ENCODE assay signal across 11 cellular contexts in the genomic region with DNA sequence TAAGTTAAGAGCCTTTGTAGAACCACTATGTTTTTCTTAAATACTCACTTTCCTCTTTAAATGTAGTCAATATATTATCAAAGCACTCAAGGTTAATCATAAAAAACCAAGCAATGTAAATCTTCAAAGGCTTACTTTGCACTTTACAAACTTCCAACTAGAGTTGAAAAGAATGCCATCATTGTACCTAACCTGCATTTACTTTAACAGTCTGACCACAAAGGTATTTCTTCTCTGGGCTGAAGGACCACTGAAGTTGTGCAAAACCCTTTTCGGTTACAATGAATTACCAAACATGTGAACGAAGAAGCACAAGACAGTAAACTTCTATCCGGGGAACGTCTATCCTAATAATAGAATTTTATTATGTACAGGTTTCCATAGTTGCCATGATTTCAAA. TPM values are rescaled to one million over a fixed set of nuclear protein-coding genes. Genes with fewer than 3 reads are reported as not detected.
DNase-seq lines count a peak whose midpoint lies in the region; FAIRE-seq and TF ChIP-seq lines count a peak whose summit lies in the region.
"Had no signal": no experiment of that assay in that cellular context is flagged by ENCODE, and none has a peak within 500 bp of the region (broad histone marks: within the 10 kb centered on the region; RNA-seq: fewer than 3 reads in every experiment).

No MANE protein-coding gene starts in this region.

- POLR2A ChIA-PET in endothelial cell of umbilical vein (lab: Charles Lee) = interaction anchor here (6.4 kb wide), 1 partner anchor 152 kb away, joined by 64 read pairs; a partner anchor contains a TSS

- no TSS peak for BruUV-seq in endothelial cell of umbilical vein (replicated peaks; lab: Mats Ljungman, UMichigan)

- peak overlapping the region; percentile 95 for H3K4me2 ChIP-seq in endothelial cell of umbilical vein (ENCODE audit: insufficient read depth, low read length)

- H3K9me3 ChIP-seq in Peyer's patch (no peaks in the 10 kb centered on the region), endothelial cell of umbilical vein (replicated peaks; ENCODE audit: control insufficient read depth, insufficient read depth, low read length) (no peaks in the 10 kb centered on the region)

- H3K27ac ChIP-seq in Peyer's patch (peak overlapping the region in 3 of 4 donors; percentile 19 to 99 (median 89)), endothelial cell of umbilical vein (ENCODE audit: insufficient read depth, low read depth, low read length) (no peak overlapping the region), rectal smooth muscle tissue (ENCODE audit: low read depth, low read length) (peak overlapping the region; percentile 61)
- H3K27ac ChIP-seq: WERI-Rb-1 had no signal

- H3K79me2 ChIP-seq in endothelial cell of umbilical vein (ENCODE audit: control insufficient read depth, insufficient read depth, low read length) = peaks cover 76% of the 10 kb centered on the region

- H2AFZ ChIP-seq in endothelial cell of umbilical vein (ENCODE audit: low read depth, low read length) = no peak overlapping the region

- intact Hi-C loops in endothelial cell of umbilical vein (cut with micrococcal nuclease) = no loop called here

- peaks cover 18% of the 10 kb centered on the region for H4K20me1 ChIP-seq in endothelial cell of umbilical vein (replicated peaks; ENCODE audit: control insufficient read depth, extremely low read depth, insufficient read depth, low read length)

- CTCF ChIA-PET in endothelial cell of umbilical vein (lab: Charles Lee) = interaction anchor here (6.9 kb wide), 1 partner anchor 18 kb away, joined by 39 read pairs; no protein-coding TSS in a partner anchor

- peak overlapping the region; percentile 55 for H3K4me3 ChIP-seq in HFF-Myc (replicated peaks; ENCODE audit: low read depth, low read length)
- peak overlapping the region in 2 of 4 donors; percentile 92 to 96 for H3K4me3 ChIP-seq in Peyer's patch
- peak overlapping the region in 1 of 3 experiments; percentile 99 for H3K4me3 ChIP-seq in endothelial cell of umbilical vein (replicated peaks in 1 of 3; ENCODE audit: insufficient read depth in 1 of 3, low read depth in 1 of 3, low read length in 3 of 3)
- H3K4me3 ChIP-seq in rectal smooth muscle tissue (ENCODE audit: low read length) = peak overlapping the region; percentile 13

- peaks cover 0 to 17% (median 6%) of the 10 kb centered on the region in 4 donors for H3K4me1 ChIP-seq in Peyer's patch
- peaks cover 23% of the 10 kb centered on the region for H3K4me1 ChIP-seq in endothelial cell of umbilical vein (ENCODE audit: control insufficient read depth, extremely low read depth, insufficient read depth, low read length)
- peaks cover 24% of the 10 kb centered on the region for H3K4me1 ChIP-seq in rectal smooth muscle tissue (ENCODE audit: control insufficient read depth, insufficient read depth, low read length)

- FAIRE-seq in endothelial cell of umbilical vein (lab: Jason Lieb, UNC) = no peak

- TF ChIP-seq CTCF in HFF-Myc (IDR thresholded peaks at IDR 0.05; ENCODE audit: low read depth, low read length, missing control alignments) (no peak), Peyer's patch (IDR thresholded peaks at IDR 0.05) (no peak), endothelial cell of umbilical vein (IDR thresholded peaks at IDR 0.05; ENCODE audit: extremely low read depth in 1 of 2, insufficient read depth in 1 of 2, low read depth in 1 of 2, low read length in 2 of 2) (no peak)

- no peaks in the 10 kb centered on the region for H3K27me3 ChIP-seq in Peyer's patch
- H3K27me3 ChIP-seq in endothelial cell of umbilical vein (ENCODE audit: control insufficient read depth in 2 of 2, insufficient read depth in 2 of 2, low read length in 2 of 2) = no peaks in the 10 kb centered on the region
- H3K27me3 ChIP-seq in rectal smooth muscle tissue (ENCODE audit: control insufficient read depth, insufficient read depth, low read length) = no peaks in the 10 kb centered on the region

- DNase-seq in HFF-Myc (ENCODE audit: extremely low read depth, low read depth) = no peak
- no peak for DNase-seq in Peyer's patch
- no peak for DNase-seq in endothelial cell of umbilical vein (ENCODE audit: low read depth, low spot score)
- DNase-seq in islet precursor cell = no peak
- DNase-seq in inferior parietal cortex (ENCODE audit: extremely low spot score) = no peak
- no peak for DNase-seq in UCSD-AML1 (lab: John Stamatoyannopoulos, UW; ENCODE audit: unreplicated experiment)
- no peak for DNase-seq in SK-N-DZ (ENCODE audit: low spot score)
- DNase-seq: NCI-H1417 treated with DMSO at 0.1 percent for 48 hours; stimulated activated CD4-positive, alpha-beta T cell treated with anti-CD3 and anti-CD28 coated beads, Interleukin-1b, Interleukin-23, amount 100 ng/mL, for 48 hours had no signal

- dilution Hi-C loops in endothelial cell of umbilical vein (cut with MboI; ENCODE audit: extremely low pct_ligation_motif_present, low sequenced_read_pairs) = no loop called here

- H3K9me1 ChIP-seq in endothelial cell of umbilical vein (replicated peaks; ENCODE audit: control insufficient read depth, extremely low read depth, insufficient read depth, low read length) = peaks cover 2% of the 10 kb centered on the region

- TF ChIP-seq POLR2A in Peyer's patch (IDR thresholded peaks at IDR 0.05) (no peak), endothelial cell of umbilical vein (IDR thresholded peaks at IDR 0.05; ENCODE audit: low read depth, low read length) (no peak)

- H3K9ac ChIP-seq in endothelial cell of umbilical vein (replicated peaks; ENCODE audit: extremely low read depth, insufficient read depth, low read length) = peak overlapping the region; percentile 81
- no peak overlapping the region for H3K9ac ChIP-seq in rectal smooth muscle tissue (ENCODE audit: low read length)

- H3K36me3 ChIP-seq in Peyer's patch (no peaks in the 10 kb centered on the region), endothelial cell of umbilical vein (ENCODE audit: control insufficient read depth in 2 of 2, extremely low read depth in 1 of 2, insufficient read depth in 2 of 2, low read length in 2 of 2) (no peaks in the 10 kb centered on the region), rectal smooth muscle tissue (ENCODE audit: control insufficient read depth, insufficient read depth, low read length) (no peaks in the 10 kb centered on the region)

TF ChIP-seq in endothelial cell of umbilical vein, 7 proteins besides CTCF, POLR2A, EP300 and RAD21:
- no peak for TF ChIP-seq GATA2 (IDR thresholded peaks at IDR 0.05; ENCODE audit: insufficient read depth, insufficient read length, low read depth, low read length)
- TF ChIP-seq, protein P1, sequence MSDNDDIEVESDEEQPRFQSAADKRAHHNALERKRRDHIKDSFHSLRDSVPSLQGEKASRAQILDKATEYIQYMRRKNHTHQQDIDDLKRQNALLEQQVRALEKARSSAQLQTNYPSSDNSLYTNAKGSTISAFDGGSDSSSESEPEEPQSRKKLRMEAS (IDR thresholded peaks at IDR 0.05; ENCODE audit: insufficient read depth, insufficient read length) = no peak

RNA-seq across cellular contexts. Expression of a gene that starts 3.0 kb away (rescaled TPM):
- total RNA-seq in Peyer's patch (10 to 100 TPM; 33.3 to 70.1 (median 48.0) TPM), endothelial cell of umbilical vein (56.2 and 61.1 TPM in 2 replicates)
- polyA plus RNA-seq in endothelial cell of umbilical vein = 15.1 and 19.8 TPM in 2 replicates
- polyA plus RNA-seq in endothelial cell of umbilical vein (2011; cell fraction: cytosol; rRNA removed) = 23.3 and 28.1 TPM in 2 replicates
- polyA plus RNA-seq in endothelial cell of umbilical vein (2011; cell fraction: nucleus; rRNA removed) = 46.3 and 54.1 TPM in 2 replicates
- 42.9 and 49.1 TPM in 2 replicates for polyA plus RNA-seq in endothelial cell of umbilical vein (2012)
- 28.2 and 34.2 TPM in 2 replicates for polyA minus RNA-seq in endothelial cell of umbilical vein
- polyA minus RNA-seq in endothelial cell of umbilical vein (2011; cell fraction: cytosol; rRNA and poly(A)+ RNA removed) = 19.3 TPM
- 68.7 and 83.8 TPM in 2 replicates for polyA minus RNA-seq in endothelial cell of umbilical vein (2011; cell fraction: nucleus; rRNA and poly(A)+ RNA removed)
- 31.4 and 34.4 TPM in 2 replicates for polyA plus RNA-seq in SK-N-DZ (2014; cell fraction: cytosol; rRNA removed)
- polyA plus RNA-seq in SK-N-DZ (2014; cell fraction: nucleus; rRNA removed) = 24.5 and 30.3 TPM in 2 replicates
